ENCODE assay signal across 1 cellular context in the genomic region with DNA sequence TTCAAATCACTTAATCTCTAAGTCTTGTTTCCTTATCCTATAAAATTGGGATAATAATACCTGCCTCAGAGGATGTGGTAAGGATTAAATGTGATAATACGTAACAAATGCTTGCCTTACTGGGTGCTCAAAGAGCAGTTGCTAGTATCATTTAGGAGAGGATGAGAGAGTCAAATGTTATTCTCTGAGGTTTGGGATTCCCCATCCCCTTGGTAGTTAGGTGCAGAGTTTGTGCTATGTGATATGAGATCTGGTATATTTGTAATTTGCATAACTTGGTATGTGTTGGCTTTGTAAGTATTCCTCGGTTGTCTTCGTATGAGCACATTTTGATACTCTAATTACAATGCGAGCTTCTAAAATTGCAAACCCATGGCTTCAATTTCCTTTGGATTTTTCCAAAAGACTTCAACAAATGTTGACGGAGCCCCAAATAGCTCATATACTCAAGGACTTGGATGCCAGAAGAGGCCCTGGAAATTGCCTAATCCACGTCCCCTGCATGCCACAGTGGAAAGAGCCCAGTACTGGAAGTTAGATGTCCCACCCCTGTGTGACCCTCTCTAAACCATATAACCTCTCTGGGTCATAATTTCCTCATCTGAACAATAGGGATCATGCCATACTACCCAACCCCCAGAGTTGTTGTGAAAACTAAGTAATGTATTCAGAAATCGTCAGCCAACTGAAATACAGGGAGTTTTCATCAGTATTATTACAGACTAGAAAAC.
A peak's percentile ranks its signal among the peaks of the same experiment; 100 is the strongest.
TF ChIP-seq lines count a peak whose summit lies in the region.

No MANE protein-coding gene starts in this region.

TF ChIP-seq in GM12878, 131 proteins besides CTCF, POLR2A, EP300 and RAD21 (continued from another document):
- TF ChIP-seq, protein P1, sequence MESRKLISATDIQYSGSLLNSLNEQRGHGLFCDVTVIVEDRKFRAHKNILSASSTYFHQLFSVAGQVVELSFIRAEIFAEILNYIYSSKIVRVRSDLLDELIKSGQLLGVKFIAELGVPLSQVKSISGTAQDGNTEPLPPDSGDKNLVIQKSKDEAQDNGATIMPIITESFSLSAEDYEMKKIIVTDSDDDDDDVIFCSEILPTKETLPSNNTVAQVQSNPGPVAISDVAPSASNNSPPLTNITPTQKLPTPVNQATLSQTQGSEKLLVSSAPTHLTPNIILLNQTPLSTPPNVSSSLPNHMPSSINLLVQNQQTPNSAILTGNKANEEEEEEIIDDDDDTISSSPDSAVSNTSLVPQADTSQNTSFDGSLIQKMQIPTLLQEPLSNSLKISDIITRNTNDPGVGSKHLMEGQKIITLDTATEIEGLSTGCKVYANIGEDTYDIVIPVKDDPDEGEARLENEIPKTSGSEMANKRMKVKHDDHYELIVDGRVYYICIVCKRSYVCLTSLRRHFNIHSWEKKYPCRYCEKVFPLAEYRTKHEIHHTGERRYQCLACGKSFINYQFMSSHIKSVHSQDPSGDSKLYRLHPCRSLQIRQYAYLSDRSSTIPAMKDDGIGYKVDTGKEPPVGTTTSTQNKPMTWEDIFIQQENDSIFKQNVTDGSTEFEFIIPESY (IDR thresholded peaks at IDR 0.05) = no peak
- TF ChIP-seq ZNF217 (IDR thresholded peaks at IDR 0.05) = no peak
- no peak for TF ChIP-seq ATF7 (IDR thresholded peaks at IDR 0.05; ENCODE audit: low read depth)
- TF ChIP-seq BHLHE40 (IDR thresholded peaks at IDR 0.05; ENCODE audit: borderline replicate concordance in 1 of 2, low read depth in 2 of 2, low read length in 1 of 2) = no peak
- peak; percentile 54; the same call in 1 of the 2 replicates for TF ChIP-seq RUNX3 (IDR thresholded peaks at IDR 0.05; ENCODE audit: low read length)
- peak; percentile 8; the same call in 1 of the 2 replicates for TF ChIP-seq MTA2 (IDR thresholded peaks at IDR 0.05; ENCODE audit: low read depth)
- no peak for TF ChIP-seq BACH1 (IDR thresholded peaks at IDR 0.05; ENCODE audit: borderline replicate concordance)
- TF ChIP-seq, protein P2, sequence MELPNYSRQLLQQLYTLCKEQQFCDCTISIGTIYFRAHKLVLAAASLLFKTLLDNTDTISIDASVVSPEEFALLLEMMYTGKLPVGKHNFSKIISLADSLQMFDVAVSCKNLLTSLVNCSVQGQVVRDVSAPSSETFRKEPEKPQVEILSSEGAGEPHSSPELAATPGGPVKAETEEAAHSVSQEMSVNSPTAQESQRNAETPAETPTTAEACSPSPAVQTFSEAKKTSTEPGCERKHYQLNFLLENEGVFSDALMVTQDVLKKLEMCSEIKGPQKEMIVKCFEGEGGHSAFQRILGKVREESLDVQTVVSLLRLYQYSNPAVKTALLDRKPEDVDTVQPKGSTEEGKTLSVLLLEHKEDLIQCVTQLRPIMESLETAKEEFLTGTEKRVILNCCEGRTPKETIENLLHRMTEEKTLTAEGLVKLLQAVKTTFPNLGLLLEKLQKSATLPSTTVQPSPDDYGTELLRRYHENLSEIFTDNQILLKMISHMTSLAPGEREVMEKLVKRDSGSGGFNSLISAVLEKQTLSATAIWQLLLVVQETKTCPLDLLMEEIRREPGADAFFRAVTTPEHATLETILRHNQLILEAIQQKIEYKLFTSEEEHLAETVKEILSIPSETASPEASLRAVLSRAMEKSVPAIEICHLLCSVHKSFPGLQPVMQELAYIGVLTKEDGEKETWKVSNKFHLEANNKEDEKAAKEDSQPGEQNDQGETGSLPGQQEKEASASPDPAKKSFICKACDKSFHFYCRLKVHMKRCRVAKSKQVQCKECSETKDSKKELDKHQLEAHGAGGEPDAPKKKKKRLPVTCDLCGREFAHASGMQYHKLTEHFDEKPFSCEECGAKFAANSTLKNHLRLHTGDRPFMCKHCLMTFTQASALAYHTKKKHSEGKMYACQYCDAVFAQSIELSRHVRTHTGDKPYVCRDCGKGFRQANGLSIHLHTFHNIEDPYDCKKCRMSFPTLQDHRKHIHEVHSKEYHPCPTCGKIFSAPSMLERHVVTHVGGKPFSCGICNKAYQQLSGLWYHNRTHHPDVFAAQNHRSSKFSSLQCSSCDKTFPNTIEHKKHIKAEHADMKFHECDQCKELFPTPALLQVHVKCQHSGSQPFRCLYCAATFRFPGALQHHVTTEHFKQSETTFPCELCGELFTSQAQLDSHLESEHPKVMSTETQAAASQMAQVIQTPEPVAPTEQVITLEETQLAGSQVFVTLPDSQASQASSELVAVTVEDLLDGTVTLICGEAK (IDR thresholded peaks at IDR 0.05; ENCODE audit: borderline replicate concordance) = no peak
- no peak for TF ChIP-seq ZBED1 (IDR thresholded peaks at IDR 0.05; ENCODE audit: borderline replicate concordance)
- TF ChIP-seq PML (IDR thresholded peaks at IDR 0.05; ENCODE audit: low read length) = no peak
- peak; percentile 34 to 57; a peak in 2 of 4 replicates for TF ChIP-seq IKZF2 (IDR thresholded peaks at IDR 0.05)
- TF ChIP-seq POU2F2 (IDR thresholded peaks at IDR 0.05; ENCODE audit: borderline replicate concordance, low read depth, low read length) = peak; percentile 24; the same call in 1 of the 3 replicates
- TF ChIP-seq SUPT20H (IDR thresholded peaks at IDR 0.05; ENCODE audit: borderline replicate concordance, control insufficient read depth, low read depth, low read length) = no peak
- TF ChIP-seq SREBF1 (IDR thresholded peaks at IDR 0.05; ENCODE audit: low read length) = no peak
- TF ChIP-seq NRF1 (conservative IDR thresholded peaks at IDR 0.05; ENCODE audit: low read depth, low read length) = no peak
- TF ChIP-seq, protein P3, sequence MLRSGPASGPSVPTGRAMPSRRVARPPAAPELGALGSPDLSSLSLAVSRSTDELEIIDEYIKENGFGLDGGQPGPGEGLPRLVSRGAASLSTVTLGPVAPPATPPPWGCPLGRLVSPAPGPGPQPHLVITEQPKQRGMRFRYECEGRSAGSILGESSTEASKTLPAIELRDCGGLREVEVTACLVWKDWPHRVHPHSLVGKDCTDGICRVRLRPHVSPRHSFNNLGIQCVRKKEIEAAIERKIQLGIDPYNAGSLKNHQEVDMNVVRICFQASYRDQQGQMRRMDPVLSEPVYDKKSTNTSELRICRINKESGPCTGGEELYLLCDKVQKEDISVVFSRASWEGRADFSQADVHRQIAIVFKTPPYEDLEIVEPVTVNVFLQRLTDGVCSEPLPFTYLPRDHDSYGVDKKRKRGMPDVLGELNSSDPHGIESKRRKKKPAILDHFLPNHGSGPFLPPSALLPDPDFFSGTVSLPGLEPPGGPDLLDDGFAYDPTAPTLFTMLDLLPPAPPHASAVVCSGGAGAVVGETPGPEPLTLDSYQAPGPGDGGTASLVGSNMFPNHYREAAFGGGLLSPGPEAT (IDR thresholded peaks at IDR 0.05; ENCODE audit: low read depth) = peak; percentile 45; the same call in 1 of the 2 replicates
- TF ChIP-seq ZNF24 (IDR thresholded peaks at IDR 0.05) = 0 out of 2 replicates have a peak, but pooled peaks have one; percentile 6
- TF ChIP-seq SMAD1 (IDR thresholded peaks at IDR 0.05; ENCODE audit: low read depth, partially characterized antibody) = no peak
- no peak for TF ChIP-seq SREBF2 (IDR thresholded peaks at IDR 0.05; ENCODE audit: low read length)
- peak; percentile 30 for TF ChIP-seq MEF2B (IDR thresholded peaks at IDR 0.05; ENCODE audit: partially characterized antibody, poor library complexity, severe bottlenecking)
- TF ChIP-seq PAX5 (IDR thresholded peaks at IDR 0.05; ENCODE audit: borderline replicate concordance, low read depth, low read length) = no peak
- TF ChIP-seq, protein P4, sequence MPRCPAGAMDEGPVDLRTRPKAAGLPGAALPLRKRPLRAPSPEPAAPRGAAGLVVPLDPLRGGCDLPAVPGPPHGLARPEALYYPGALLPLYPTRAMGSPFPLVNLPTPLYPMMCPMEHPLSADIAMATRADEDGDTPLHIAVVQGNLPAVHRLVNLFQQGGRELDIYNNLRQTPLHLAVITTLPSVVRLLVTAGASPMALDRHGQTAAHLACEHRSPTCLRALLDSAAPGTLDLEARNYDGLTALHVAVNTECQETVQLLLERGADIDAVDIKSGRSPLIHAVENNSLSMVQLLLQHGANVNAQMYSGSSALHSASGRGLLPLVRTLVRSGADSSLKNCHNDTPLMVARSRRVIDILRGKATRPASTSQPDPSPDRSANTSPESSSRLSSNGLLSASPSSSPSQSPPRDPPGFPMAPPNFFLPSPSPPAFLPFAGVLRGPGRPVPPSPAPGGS (IDR thresholded peaks at IDR 0.05; ENCODE audit: borderline replicate concordance, insufficient read depth, low read depth, low read length, poor library complexity, severe bottlenecking) = no peak
- TF ChIP-seq, protein P5, sequence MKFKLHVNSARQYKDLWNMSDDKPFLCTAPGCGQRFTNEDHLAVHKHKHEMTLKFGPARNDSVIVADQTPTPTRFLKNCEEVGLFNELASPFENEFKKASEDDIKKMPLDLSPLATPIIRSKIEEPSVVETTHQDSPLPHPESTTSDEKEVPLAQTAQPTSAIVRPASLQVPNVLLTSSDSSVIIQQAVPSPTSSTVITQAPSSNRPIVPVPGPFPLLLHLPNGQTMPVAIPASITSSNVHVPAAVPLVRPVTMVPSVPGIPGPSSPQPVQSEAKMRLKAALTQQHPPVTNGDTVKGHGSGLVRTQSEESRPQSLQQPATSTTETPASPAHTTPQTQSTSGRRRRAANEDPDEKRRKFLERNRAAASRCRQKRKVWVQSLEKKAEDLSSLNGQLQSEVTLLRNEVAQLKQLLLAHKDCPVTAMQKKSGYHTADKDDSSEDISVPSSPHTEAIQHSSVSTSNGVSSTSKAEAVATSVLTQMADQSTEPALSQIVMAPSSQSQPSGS (IDR thresholded peaks at IDR 0.05; ENCODE audit: low read length) = no peak
- peak; percentile 34; the same call in 1 of the 2 replicates for TF ChIP-seq IKZF1 (conservative IDR thresholded peaks at IDR 0.05)
- no peak for TF ChIP-seq NR2F1 (conservative IDR thresholded peaks at IDR 0.05)
